19 cellular contexts compared by ENCODE assay signal in genomic region chr6:57029213-57029612, GRCh38. TPM values are rescaled to one million over a fixed set of nuclear protein-coding genes. Genes with fewer than 3 reads are reported as not detected.
A peak's percentile ranks its signal among the peaks of the same experiment; 100 is the strongest.
DNase-seq lines count a peak whose midpoint lies in the region; ATAC-seq and TF ChIP-seq lines count a peak whose summit lies in the region.
"Had no signal": no experiment of that assay in that cellular context is flagged by ENCODE, and none has a peak within 500 bp of the region (broad histone marks: within the 10 kb centered on the region; RNA-seq: fewer than 3 reads in every experiment).

No MANE protein-coding gene starts in this region.

- H3K36me3 ChIP-seq in GM23338 (ENCODE audit: insufficient read depth) = no peaks in the 10 kb centered on the region
- H3K36me3 ChIP-seq in PC-9 (ENCODE audit: low read depth) = no peaks in the 10 kb centered on the region
- no peaks in the 10 kb centered on the region for H3K36me3 ChIP-seq in hepatocyte (replicated peaks; ENCODE audit: insufficient read depth, low read depth)
- H3K36me3 ChIP-seq in neural progenitor cell = no peaks in the 10 kb centered on the region
- H3K36me3 ChIP-seq: SJCRH30 had no signal

- H3K27me3 ChIP-seq in GM23338 (ENCODE audit: insufficient read depth) = no peaks in the 10 kb centered on the region
- H3K27me3 ChIP-seq in PC-9 (ENCODE audit: insufficient read depth, low read depth) = no peaks in the 10 kb centered on the region
- no peaks in the 10 kb centered on the region for H3K27me3 ChIP-seq in hepatocyte
- H3K27me3 ChIP-seq in neural progenitor cell = no peaks in the 10 kb centered on the region
- H3K27me3 ChIP-seq: BLaER1 treated with 17β-estradiol and CSF1 and Interleukin-3, amounts not matched to agents 10 nM and 100 nM; SJCRH30 had no signal

- H3F3A ChIP-seq in GM23338 (replicated peaks; ENCODE audit: low read depth) (no peaks in the 10 kb centered on the region), PC-9 (ENCODE audit: insufficient read depth, low read depth) (peaks cover 6% of the 10 kb centered on the region; the same call in 1 of the 2 replicates), neural progenitor cell (ENCODE audit: low read depth) (no peaks in the 10 kb centered on the region)

- H3K4me1 ChIP-seq in GM23338 (ENCODE audit: insufficient read depth) (peaks cover 22% of the 10 kb centered on the region; the same call in 1 of the 2 replicates), PC-9 (replicated peaks; ENCODE audit: insufficient read depth) (peaks cover 24% of the 10 kb centered on the region), hepatocyte (ENCODE audit: insufficient read depth) (no peaks in the 10 kb centered on the region), neural progenitor cell (peaks cover 4% of the 10 kb centered on the region)
- H3K4me1 ChIP-seq: SJCRH30 had no signal

- H3K27me3 Mint-ChIP-seq in GM23338 (ENCODE audit: insufficient read depth, low read depth, poor library complexity) (peaks cover 12% of the 10 kb centered on the region), neural progenitor cell (ENCODE audit: insufficient read depth, low read depth) (no peaks in the 10 kb centered on the region)
- H3K27me3 Mint-ChIP-seq in activated naive CD8-positive, alpha-beta T cell treated with anti-CD3 and anti-CD28 coated beads, Interleukin-2, amount 50 U/mL, for 24 hours = peaks cover 4% of the 10 kb centered on the region

- WGBS in hepatocyte (ENCODE audit: low lambda C conversion rate, missing lambda C conversion rate) = 68% methylated on average over 9 of the region's 9 CpGs

- H3K4me1 Mint-ChIP-seq in GM23338 = peaks cover 41% of the 10 kb centered on the region
- H3K4me1 Mint-ChIP-seq in neural progenitor cell = no peaks in the 10 kb centered on the region
- H3K4me1 Mint-ChIP-seq in activated naive CD8-positive, alpha-beta T cell treated with anti-CD3 and anti-CD28 coated beads, Interleukin-2, amount 50 U/mL, for 24 hours = no peaks in the 10 kb centered on the region

- H3K4me3 ChIP-seq in GM23338 = no peak overlapping the region
- peak overlapping the region; percentile 26; the same call in 1 of the 2 replicates for H3K4me3 ChIP-seq in PC-9
- H3K4me3 ChIP-seq in hepatocyte = no peak overlapping the region
- no peak overlapping the region for H3K4me3 ChIP-seq in neural progenitor cell
- H3K4me3 ChIP-seq: BLaER1 treated with 17β-estradiol and CSF1 and Interleukin-3, amounts not matched to agents 10 nM and 100 nM; SJCRH30 had no signal

- no peaks in the 10 kb centered on the region for H3K9me2 ChIP-seq in GM23338 (ENCODE audit: insufficient read depth)
- H3K9me2 ChIP-seq in PC-9 (ENCODE audit: insufficient read depth) = no peaks in the 10 kb centered on the region
- no peaks in the 10 kb centered on the region for H3K9me2 ChIP-seq in hepatocyte (replicated peaks; ENCODE audit: insufficient read depth)

- no peak overlapping the region for H3K4me2 ChIP-seq in GM23338
- H3K4me2 ChIP-seq in PC-9 = peak overlapping the region; percentile 58
- H3K4me2 ChIP-seq in hepatocyte = no peak overlapping the region
- no peak overlapping the region for H3K4me2 ChIP-seq in neural progenitor cell
- H3K4me2 ChIP-seq: BLaER1 treated with 17β-estradiol and CSF1 and Interleukin-3, amounts not matched to agents 10 nM and 100 nM had no signal

- no peak for ATAC-seq in GM23338
- ATAC-seq in activated naive CD8-positive, alpha-beta T cell treated with anti-CD3 and anti-CD28 coated beads, Interleukin-2, amount 50 U/mL, for 24 hours = no peak
- ATAC-seq in GM21381 (IDR thresholded peaks at IDR 0.05; ENCODE audit: unreplicated experiment) = no peak
- ATAC-seq: CD8-positive, alpha-beta T cell had no signal

- TF ChIP-seq CTCF in GM23338 (conservative IDR thresholded peaks at IDR 0.05; ENCODE audit: low read depth in 2 of 2) (no peak), PC-9 (conservative IDR thresholded peaks at IDR 0.05) (no peak), hepatocyte (IDR thresholded peaks at IDR 0.05; ENCODE audit: poor library complexity) (no peak), neural progenitor cell (IDR thresholded peaks at IDR 0.05) (no peak)

- H3K27ac ChIP-seq in GM23338 (ENCODE audit: low read depth) (no peak overlapping the region), PC-9 (peak overlapping the region; percentile 50), hepatocyte (peak overlapping the region; percentile 72), neural progenitor cell (no peak overlapping the region)
- H3K27ac ChIP-seq: BLaER1 treated with 17β-estradiol and CSF1 and Interleukin-3, amounts not matched to agents 10 nM and 100 nM; RWPE1; SJCRH30 had no signal

- H3K36me3 Mint-ChIP-seq in GM23338 (ENCODE audit: low read depth) (peaks cover 7% of the 10 kb centered on the region; the same call in 1 of the 3 replicates), neural progenitor cell (peaks cover 6% of the 10 kb centered on the region)
- no peaks in the 10 kb centered on the region for H3K36me3 Mint-ChIP-seq in activated naive CD8-positive, alpha-beta T cell treated with anti-CD3 and anti-CD28 coated beads, Interleukin-2, amount 50 U/mL, for 24 hours (ENCODE audit: low read depth)
- H3K36me3 Mint-ChIP-seq: CD8-positive, alpha-beta T cell had no signal

- H3K79me2 ChIP-seq in GM23338 (replicated peaks; ENCODE audit: insufficient read depth) = no peaks in the 10 kb centered on the region
- no peaks in the 10 kb centered on the region for H3K79me2 ChIP-seq in PC-9 (ENCODE audit: low read depth)
- no peaks in the 10 kb centered on the region for H3K79me2 ChIP-seq in hepatocyte
- no peaks in the 10 kb centered on the region for H3K79me2 ChIP-seq in neural progenitor cell (ENCODE audit: low read depth)

- no peak for DNase-seq in GM23338 (ENCODE audit: low spot score)
- peak; percentile 38 to 93 for DNase-seq in PC-9
- DNase-seq in hepatocyte (ENCODE audit: low spot score) = peak; percentile 9
- DNase-seq in neural progenitor cell (ENCODE audit: low spot score) = no peak
- no peak for DNase-seq in stimulated activated naive CD4-positive, alpha-beta T cell treated with Interleukin-2 at 50 U/mL for 16 hours (lab: John Stamatoyannopoulos, UW)
- no peak for DNase-seq in activated naive CD8-positive, alpha-beta T cell treated with anti-CD3 and anti-CD28 coated beads, Interleukin-2, amount 50 U/mL, for 24 hours
- DNase-seq in SW 1271 (lab: John Stamatoyannopoulos, UW) = no peak
- DNase-seq: CD8-positive, alpha-beta T cell; DMS79; KG1; NCI-H1048; NCI-H1436; NCI-H1930; NCI-H345; NCI-H524 treated with DMSO at 0.1 percent for 48 hours; SJCRH30 had no signal

- no TSS peak for BruUV-seq in PC-9 (replicated peaks; lab: Mats Ljungman, UMichigan)

- POLR2A ChIA-PET in PC-9 (lab: Charles Lee; ENCODE audit: unreplicated experiment) = no interaction called here

- peak overlapping the region; percentile 67; the same call in 1 of the 2 replicates for H2AFZ ChIP-seq in GM23338
- H2AFZ ChIP-seq in PC-9 = peak overlapping the region; percentile 60
- no peak overlapping the region for H2AFZ ChIP-seq in hepatocyte
- peak overlapping the region; percentile 6 for H2AFZ ChIP-seq in neural progenitor cell (replicated peaks)

- H4K20me1 ChIP-seq in GM23338 (replicated peaks; ENCODE audit: insufficient read depth) = no peaks in the 10 kb centered on the region
- H4K20me1 ChIP-seq in PC-9 (ENCODE audit: insufficient read depth) = no peaks in the 10 kb centered on the region
- no peaks in the 10 kb centered on the region for H4K20me1 ChIP-seq in hepatocyte (ENCODE audit: insufficient read depth, poor library complexity, severe bottlenecking)
- H4K20me1 ChIP-seq in neural progenitor cell (ENCODE audit: low read depth) = no peaks in the 10 kb centered on the region
- H4K20me1 ChIP-seq: BLaER1 treated with 17β-estradiol and CSF1 and Interleukin-3, amounts not matched to agents 10 nM and 100 nM had no signal

- no peak overlapping the region for H3K9ac ChIP-seq in neural progenitor cell
- H3K9ac ChIP-seq: BLaER1 treated with 17β-estradiol and CSF1 and Interleukin-3, amounts not matched to agents 10 nM and 100 nM had no signal

- H3K9me3 Mint-ChIP-seq in GM23338 = peaks cover 9% of the 10 kb centered on the region; the same call in 2 of the 3 replicates
- peaks cover 16% of the 10 kb centered on the region for H3K9me3 Mint-ChIP-seq in neural progenitor cell
- H3K9me3 Mint-ChIP-seq in activated naive CD8-positive, alpha-beta T cell treated with anti-CD3 and anti-CD28 coated beads, Interleukin-2, amount 50 U/mL, for 24 hours = peaks cover 9% of the 10 kb centered on the region

- H3K4me3 Mint-ChIP-seq in GM23338 (no peak overlapping the region), neural progenitor cell (no peak overlapping the region)
- no peak overlapping the region for H3K4me3 Mint-ChIP-seq in activated naive CD8-positive, alpha-beta T cell treated with anti-CD3 and anti-CD28 coated beads, Interleukin-2, amount 50 U/mL, for 24 hours
- H3K4me3 Mint-ChIP-seq: CD8-positive, alpha-beta T cell had no signal

- intact Hi-C loops in PC-9 (cut with micrococcal nuclease; ENCODE audit: unreplicated experiment) = loop anchor here (10.0 kb wide), 1 partner anchor 394 kb away; no protein-coding TSS in a partner anchor

- CTCF ChIA-PET in PC-9 (lab: Charles Lee) = no interaction called here

- no peak overlapping the region for H3K27ac Mint-ChIP-seq in GM23338
- H3K27ac Mint-ChIP-seq in neural progenitor cell = no peak overlapping the region
- H3K27ac Mint-ChIP-seq in activated naive CD8-positive, alpha-beta T cell treated with anti-CD3 and anti-CD28 coated beads, Interleukin-2, amount 50 U/mL, for 24 hours = no peak overlapping the region
- H3K27ac Mint-ChIP-seq: CD8-positive, alpha-beta T cell had no signal

- H3K9me3 ChIP-seq in PC-9 (ENCODE audit: insufficient read depth, low read depth) (no peaks in the 10 kb centered on the region; the same call in 1 of the 2 replicates), hepatocyte (ENCODE audit: low read depth) (peaks cover 3% of the 10 kb centered on the region), neural progenitor cell (ENCODE audit: low read depth) (peaks cover 9% of the 10 kb centered on the region)
- H3K9me3 ChIP-seq: SJCRH30 had no signal

TF ChIP-seq in GM23338, 12 proteins besides CTCF, POLR2A, EP300 and RAD21 (continues in another document):
- TF ChIP-seq STAT1 (IDR thresholded peaks at IDR 0.05; ENCODE audit: unreplicated experiment) (no peak), EZH2 (IDR thresholded peaks at IDR 0.05; ENCODE audit: low read depth, unreplicated experiment) (no peak)

RNA-seq across cellular contexts. Expression of gene KIAA1586, which starts 17.3 kb away (rescaled TPM):
- total RNA-seq in GM23338 (2014; rRNA removed; shearing (Covaris generic)) = 21.3 and 24.0 TPM in 2 replicates
- 30.2 and 37.7 TPM in 2 replicates for polyA plus RNA-seq in GM23338 (2016; fragmentation: Nextera tagmentation; extraction: Ambion mirVana)
- total RNA-seq in PC-9 (2021) = 7.5 and 8.6 TPM in 2 replicates
- total RNA-seq in hepatocyte = 17.9 and 18.6 TPM in 2 replicates
- polyA plus RNA-seq in hepatocyte = 11.5 and 11.9 TPM in 2 replicates
- total RNA-seq in neural progenitor cell (ENCODE audit: low replicate concordance) = 45.9 and 88.1 TPM in 2 replicates

Comparison
In these comparisons a context has a peak if more than half of its experiments do, and no peak if none do; other contexts are left out.
1. DNase-seq: peak in PC-9 (2 of 2) and hepatocyte (single experiment); none in GM23338 (single experiment), neural progenitor cell (single experiment), stimulated activated naive CD4-positive, alpha-beta T cell treated with Interleukin-2 at 50 U/mL for 16 hours (single experiment), activated naive CD8-positive, alpha-beta T cell treated with anti-CD3 and anti-CD28 coated beads, Interleukin-2, amount 50 U/mL, for 24 hours (single experiment) and SW 1271 (0 of 2).
2. H3K27ac ChIP-seq: peak in PC-9 (single experiment) and hepatocyte (single experiment); none in GM23338 (single experiment) and neural progenitor cell (single experiment).